8 cellular contexts compared by ENCODE assay signal in the genomic region with DNA sequence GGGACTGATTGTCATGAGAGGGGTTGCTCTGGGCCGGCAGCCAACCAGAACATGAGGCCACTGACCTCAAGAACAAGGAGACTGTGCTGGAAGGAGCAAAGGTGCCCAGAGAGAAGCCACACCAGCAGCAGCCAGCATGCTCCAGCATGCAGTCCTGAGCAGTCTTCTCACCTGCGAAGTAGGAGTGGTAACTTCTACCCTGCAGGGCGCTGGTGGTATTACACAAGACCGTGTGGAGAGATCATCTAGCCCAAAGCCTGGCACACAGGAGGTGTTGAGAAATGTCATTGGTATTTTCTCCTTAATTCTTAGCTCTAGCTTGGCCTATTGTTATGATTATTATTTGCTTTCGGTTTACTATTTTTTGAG.
A peak's percentile ranks its signal among the peaks of the same experiment; 100 is the strongest.
DNase-seq lines count a peak whose midpoint lies in the region; ATAC-seq, FAIRE-seq and TF ChIP-seq lines count a peak whose summit lies in the region.

No MANE protein-coding gene starts in this region.

- no peaks in the 10 kb centered on the region for H3K4me1 ChIP-seq in suprapubic skin

- FAIRE-seq in bronchial epithelial cell (lab: Jason Lieb, UNC) (no peak), D721Med (lab: Jason Lieb, UNC) (no peak)

- TF ChIP-seq EP300 in suprapubic skin (IDR thresholded peaks at IDR 0.05) = no peak

- 40% methylated on average over 5 of the region's 5 CpGs for WGBS in suprapubic skin

- H3K4me3 ChIP-seq in bronchial epithelial cell (ENCODE audit: low read depth, low read length) (no peak overlapping the region), suprapubic skin (no peak overlapping the region)

- peak; percentile 94 for ATAC-seq in GM19035 (IDR thresholded peaks at IDR 0.05; ENCODE audit: unreplicated experiment)
- ATAC-seq in HG03439 (IDR thresholded peaks at IDR 0.05; ENCODE audit: unreplicated experiment) = peak; percentile 89

- H3K9me3 ChIP-seq in suprapubic skin = no peaks in the 10 kb centered on the region

- DNase-seq in COLO668 (lab: John Stamatoyannopoulos, UW; ENCODE audit: unreplicated experiment) (peak; percentile 18), bronchial epithelial cell (ENCODE audit: low read depth) (peak; percentile 60), suprapubic skin (ENCODE audit: low spot score in 2 of 2) (no peak), NCI-H2171 (lab: John Stamatoyannopoulos, UW) (no peak), D721Med (ENCODE audit: insufficient read length, low spot score) (no peak), COLO829 (ENCODE audit: low spot score) (no peak)

- TF ChIP-seq POLR2A in suprapubic skin (IDR thresholded peaks at IDR 0.05) = no peak

- no peak overlapping the region for H3K27ac ChIP-seq in suprapubic skin

- TF ChIP-seq CTCF in bronchial epithelial cell (IDR thresholded peaks at IDR 0.05; ENCODE audit: insufficient read depth, low read length, severe bottlenecking) (peak; percentile 54), suprapubic skin (IDR thresholded peaks at IDR 0.05) (peak; percentile 6 to 53), D721Med (IDR thresholded peaks at IDR 0.05; ENCODE audit: insufficient read depth, missing control alignments) (no peak)

- H3K27me3 ChIP-seq in bronchial epithelial cell (ENCODE audit: control insufficient read depth, insufficient read depth, low read length) = no peaks in the 10 kb centered on the region
- no peaks in the 10 kb centered on the region for H3K27me3 ChIP-seq in suprapubic skin

- H3K36me3 ChIP-seq in bronchial epithelial cell (ENCODE audit: control insufficient read depth, insufficient read depth, low read length) = no peaks in the 10 kb centered on the region
- H3K36me3 ChIP-seq in suprapubic skin = no peaks in the 10 kb centered on the region

Comparison
In these comparisons a context has a peak if more than half of its experiments do, and no peak if none do; other contexts are left out.
1. DNase-seq: peak in COLO668 (single experiment) and bronchial epithelial cell (single experiment); none in suprapubic skin (0 of 2), NCI-H2171 (single experiment), D721Med (single experiment) and COLO829 (single experiment).